Comparison of ENCODE assay signal across 8 cellular contexts in the genomic region with DNA sequence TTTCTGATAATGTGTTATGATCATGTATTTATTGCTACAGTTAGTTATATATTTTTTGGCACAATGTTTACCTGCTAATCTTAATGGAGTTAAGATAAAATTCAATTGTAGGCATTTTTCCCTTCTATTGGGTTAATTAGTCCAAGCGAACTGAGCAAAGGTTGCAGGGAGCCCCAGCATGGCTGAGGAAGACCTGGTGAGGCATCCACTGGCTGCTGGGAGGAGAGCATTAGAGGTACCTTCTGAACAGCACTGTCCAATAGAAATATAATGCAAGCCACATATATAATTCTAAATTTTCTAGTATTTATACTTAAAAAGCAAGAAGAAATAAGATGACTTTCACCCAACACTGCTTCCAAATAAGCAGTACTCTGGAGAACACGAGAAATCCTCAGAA. TPM values are rescaled to one million over a fixed set of nuclear protein-coding genes. Genes with fewer than 3 reads are reported as not detected.
DNase-seq lines count a peak whose midpoint lies in the region; ATAC-seq and TF ChIP-seq lines count a peak whose summit lies in the region.

No MANE protein-coding gene starts in this region.

- H3K4me1 Mint-ChIP-seq in IgD-negative memory B cell: peaks cover 9 to 15% (median 14%) of the 10 kb centered on the region in 3 donors
- H3K4me1 Mint-ChIP-seq in dendritic cell treated with granulocyte-macrophage colony-stimulating factor and Interleukin-4, amounts not matched to agents 40 ng/mL and 50 ng/mL, for 4 days (ENCODE audit: low read depth): peaks cover 6% of the 10 kb centered on the region
- peaks cover 11% of the 10 kb centered on the region for H3K4me1 Mint-ChIP-seq in neural progenitor cell

- H2AFZ ChIP-seq in neural progenitor cell (replicated peaks): peak overlapping the region; percentile 97

- ATAC-seq in GM21576 (IDR thresholded peaks at IDR 0.05; ENCODE audit: unreplicated experiment) (no peak), HG03432 (IDR thresholded peaks at IDR 0.05; ENCODE audit: unreplicated experiment) (no peak)

- peak overlapping the region; percentile 99 for H3K4me2 ChIP-seq in neural progenitor cell

- peaks cover 21% of the 10 kb centered on the region for H3K79me2 ChIP-seq in neural progenitor cell (ENCODE audit: low read depth)

- no peaks in the 10 kb centered on the region for H3K27me3 ChIP-seq in neural progenitor cell

- H3K9ac ChIP-seq in neural progenitor cell: peak overlapping the region; percentile 70

- H3F3A ChIP-seq in neural progenitor cell (ENCODE audit: low read depth): peaks cover 15% of the 10 kb centered on the region

- no peaks in the 10 kb centered on the region for H3K36me3 ChIP-seq in neural progenitor cell

- H3K36me3 Mint-ChIP-seq in IgD-negative memory B cell (peaks cover 1% of the 10 kb centered on the region), neural progenitor cell (peaks cover 2% of the 10 kb centered on the region)
- peaks cover 20% of the 10 kb centered on the region for H3K36me3 Mint-ChIP-seq in dendritic cell treated with granulocyte-macrophage colony-stimulating factor and Interleukin-4, amounts not matched to agents 40 ng/mL and 50 ng/mL, for 4 days (ENCODE audit: low read depth)

- H3K4me3 ChIP-seq in GM12865 (ENCODE audit: low read depth, low read length): peak overlapping the region; percentile 86
- H3K4me3 ChIP-seq in neural progenitor cell: peak overlapping the region; percentile 81

- intact Hi-C loops in dendritic cell treated with granulocyte-macrophage colony-stimulating factor and Interleukin-4, amounts not matched to agents 40 ng/mL and 50 ng/mL, for 4 days (cut with micrococcal nuclease): loop anchor here (1.0 to 2.0 kb wide), 2 partner anchors 19 to 656 kb away; partner anchors contain the start of genes HIKESHI and TMEM126B

- H4K20me1 ChIP-seq in neural progenitor cell (ENCODE audit: low read depth): no peaks in the 10 kb centered on the region

- H3K9me3 Mint-ChIP-seq in IgD-negative memory B cell (no peaks in the 10 kb centered on the region), neural progenitor cell (no peaks in the 10 kb centered on the region)
- H3K9me3 Mint-ChIP-seq in dendritic cell treated with granulocyte-macrophage colony-stimulating factor and Interleukin-4, amounts not matched to agents 40 ng/mL and 50 ng/mL, for 4 days: no peaks in the 10 kb centered on the region

- no peak for TF ChIP-seq CTCF in GM12865 (IDR thresholded peaks at IDR 0.05; ENCODE audit: insufficient read depth, low read depth, low read length, missing control alignments)
- TF ChIP-seq CTCF in neural progenitor cell (IDR thresholded peaks at IDR 0.05): no peak

- peak overlapping the region; percentile 84 to 98 (median 98) for H3K27ac Mint-ChIP-seq in IgD-negative memory B cell
- H3K27ac Mint-ChIP-seq in dendritic cell treated with granulocyte-macrophage colony-stimulating factor and Interleukin-4, amounts not matched to agents 40 ng/mL and 50 ng/mL, for 4 days: peak overlapping the region; percentile 88
- H3K27ac Mint-ChIP-seq in neural progenitor cell: peak overlapping the region; percentile 91

- DNase-seq in GM12865 (ENCODE audit: low read depth) (no peak), neural progenitor cell (ENCODE audit: low spot score) (no peak), NCI-H1092 (lab: John Stamatoyannopoulos, UW) (no peak), DMS153 treated with DMSO at 0.1 percent for 48 hours (lab: John Stamatoyannopoulos, UW; ENCODE audit: unreplicated experiment) (no peak)

- H3K4me1 ChIP-seq in neural progenitor cell: peaks cover 7% of the 10 kb centered on the region

- no peak overlapping the region for H3K27ac ChIP-seq in neural progenitor cell

- H3K4me3 Mint-ChIP-seq in IgD-negative memory B cell (peak overlapping the region; percentile 92 to 99 (median 95)), neural progenitor cell (peak overlapping the region; percentile 100)
- H3K4me3 Mint-ChIP-seq in dendritic cell treated with granulocyte-macrophage colony-stimulating factor and Interleukin-4, amounts not matched to agents 40 ng/mL and 50 ng/mL, for 4 days: peak overlapping the region; percentile 95

- H3K27me3 Mint-ChIP-seq in IgD-negative memory B cell: peaks cover 5% of the 10 kb centered on the region
- peaks cover 29% of the 10 kb centered on the region for H3K27me3 Mint-ChIP-seq in dendritic cell treated with granulocyte-macrophage colony-stimulating factor and Interleukin-4, amounts not matched to agents 40 ng/mL and 50 ng/mL, for 4 days
- H3K27me3 Mint-ChIP-seq in neural progenitor cell (ENCODE audit: insufficient read depth, low read depth): peaks cover 7% of the 10 kb centered on the region

- no peaks in the 10 kb centered on the region for H3K9me3 ChIP-seq in neural progenitor cell (ENCODE audit: low read depth)

RNA-seq across cellular contexts. Expression of gene TMEM126A, which starts 0.7 kb away (rescaled TPM):
- 59.1 TPM for polyA plus RNA-seq in IgD-negative memory B cell
- 32.6 and 47.9 TPM in 2 replicates for total RNA-seq in neural progenitor cell (ENCODE audit: low replicate concordance)

RNA-seq across cellular contexts. Expression of gene CREBZF, which starts 17.9 kb away (rescaled TPM):
- 16.0 TPM for polyA plus RNA-seq in IgD-negative memory B cell
- total RNA-seq in neural progenitor cell (ENCODE audit: low replicate concordance): 109 and 113 TPM in 2 replicates

RNA-seq across cellular contexts. Expression of gene TMEM126B, which starts 18.7 kb away (rescaled TPM):
- 34.4 TPM for polyA plus RNA-seq in IgD-negative memory B cell
- 73.5 and 110 TPM in 2 replicates for total RNA-seq in neural progenitor cell (ENCODE audit: low replicate concordance)

RNA-seq across cellular contexts. Expression of gene DLG2, which starts 19.9 kb away (rescaled TPM):
- 2.0 TPM for polyA plus RNA-seq in IgD-negative memory B cell
- 7.5 and 8.1 TPM in 2 replicates for total RNA-seq in neural progenitor cell (ENCODE audit: low replicate concordance)

RNA-seq across cellular contexts. Expression of gene CCDC89, which starts 38.9 kb away (rescaled TPM):
- not detected for polyA plus RNA-seq in IgD-negative memory B cell
- 0.31 TPM in 1 of 2 replicates, not detected in the other for total RNA-seq in neural progenitor cell (ENCODE audit: low replicate concordance)
